13 cellular contexts compared by ENCODE assay signal in genomic region chr6:43940393-43941087, GRCh38.
"Had no signal": no experiment of that assay in that cellular context is flagged by ENCODE, and none has a peak within 500 bp of the region (broad histone marks: within the 10 kb centered on the region; RNA-seq: fewer than 3 reads in every experiment).

No MANE protein-coding gene starts in this region.

- H3K79me2 ChIP-seq: parathyroid adenoma had no signal

- H2AFZ ChIP-seq: parathyroid adenoma had no signal

- H3K27ac Mint-ChIP-seq: activated naive CD8-positive, alpha-beta T cell had no signal

- H3K27ac ChIP-seq: parathyroid adenoma had no signal

- H3K9ac ChIP-seq: parathyroid adenoma had no signal

- H3K36me3 Mint-ChIP-seq: brain had no signal

- H3K27me3 Mint-ChIP-seq: activated naive CD8-positive, alpha-beta T cell; brain had no signal

- H3K4me3 Mint-ChIP-seq: activated naive CD8-positive, alpha-beta T cell; brain; neural crest cell had no signal

- DNase-seq: activated CD4-positive, alpha-beta T cell treated with anti-CD3 and anti-CD28 coated beads for 1 hour; activated CD4-positive, alpha-beta T cell treated with anti-CD3 and anti-CD28 coated beads, Interleukin-2, amount 50 U/mL, for 4 hours; activated gamma-delta T cell treated with Interleukin-2 at 50 U/mL for 16 hours; effector memory CD4-positive, alpha-beta T cell; foreskin melanocyte; stimulated activated CD4-positive, alpha-beta T cell treated with anti-CD3 and anti-CD28 coated beads, Interleukin-15, amount 100 ng/mL, for 24 hours; stimulated activated CD4-positive, alpha-beta T cell treated with anti-CD3 and anti-CD28 coated beads, Interleukin-4, amount 100 ng/mL, for 1 hour; stimulated activated naive CD4-positive, alpha-beta T cell; trophoblast cell had no signal
